In genomic region chr1:233465745-233466343, GRCh38 we compare ENCODE assay signal across 28 cellular contexts.
"Had no signal": no experiment of that assay in that cellular context is flagged by ENCODE, and none has a peak within 500 bp of the region (broad histone marks: within the 10 kb centered on the region; RNA-seq: fewer than 3 reads in every experiment).

No MANE protein-coding gene starts in this region.

- ATAC-seq: effector memory CD8-positive, alpha-beta T cell; esophagus mucosa; foreskin keratinocyte; gastroesophageal sphincter; heart left ventricle; heart right ventricle had no signal

- H3K36me3 ChIP-seq: colonic mucosa, esophagus muscularis mucosa, esophagus squamous epithelium, gastroesophageal sphincter, heart left ventricle, heart right ventricle had no signal

- FAIRE-seq: colon, endometrium, endothelial cell of umbilical vein, frontal cortex had no signal

- H3K27ac ChIP-seq: colonic mucosa, coronary artery, dorsolateral prefrontal cortex, epithelial cell of prostate, esophagus muscularis mucosa, esophagus squamous epithelium, foreskin keratinocyte, gastroesophageal sphincter, heart left ventricle, heart right ventricle, hepatocyte had no signal

- DNase-seq: colonic mucosa; cortex of kidney; dermis blood vessel endothelial cell; dorsolateral prefrontal cortex; effector CD4-positive, alpha-beta T cell; effector CD8-positive, alpha-beta T cell; effector memory CD4-positive, alpha-beta T cell; effector memory CD8-positive, alpha-beta T cell; erythroblast; esophagus squamous epithelium; foreskin fibroblast; foreskin keratinocyte; foreskin melanocyte; glutamatergic neuron; head of caudate nucleus; heart left ventricle; heart right ventricle had no signal

- H3K4me1 ChIP-seq: colonic mucosa, esophagus muscularis mucosa, esophagus squamous epithelium, foreskin keratinocyte, gastroesophageal sphincter, heart left ventricle, heart right ventricle had no signal

- H3K9me3 Mint-ChIP-seq: dendritic cell treated with granulocyte-macrophage colony-stimulating factor and Interleukin-4, amounts not matched to agents 40 ng/mL and 50 ng/mL, for 4 days; effector memory CD8-positive, alpha-beta T cell had no signal

- H3K27ac Mint-ChIP-seq: dendritic cell treated with granulocyte-macrophage colony-stimulating factor and Interleukin-4, amounts not matched to agents 40 ng/mL and 50 ng/mL, for 4 days; effector memory CD8-positive, alpha-beta T cell had no signal

- H3K9me3 ChIP-seq: colonic mucosa had no signal

- H3K27me3 Mint-ChIP-seq: dendritic cell treated with granulocyte-macrophage colony-stimulating factor and Interleukin-4, amounts not matched to agents 40 ng/mL and 50 ng/mL, for 4 days had no signal

- H3K27me3 ChIP-seq: colonic mucosa, esophagus muscularis mucosa, foreskin keratinocyte, gastroesophageal sphincter, heart left ventricle, hepatocyte had no signal

- H3K4me3 ChIP-seq: colonic mucosa, coronary artery, dorsolateral prefrontal cortex, esophagus muscularis mucosa, esophagus squamous epithelium, gastroesophageal sphincter, heart left ventricle, heart right ventricle, hepatocyte had no signal

- H3K4me3 Mint-ChIP-seq: dendritic cell treated with granulocyte-macrophage colony-stimulating factor and Interleukin-4, amounts not matched to agents 40 ng/mL and 50 ng/mL, for 4 days; effector memory CD8-positive, alpha-beta T cell had no signal
